In genomic region chr11:87284306-87284705, GRCh38 we compare ENCODE assay signal across 23 cellular contexts.
"Had no signal": no experiment of that assay in that cellular context is flagged by ENCODE, and none has a peak within 500 bp of the region (broad histone marks: within the 10 kb centered on the region; RNA-seq: fewer than 3 reads in every experiment).

No MANE protein-coding gene starts in this region.

- H3K4me1 Mint-ChIP-seq: activated B cell treated with CpG ODN at 0.5 μM for 24 hours; activated CD4-positive, alpha-beta T cell treated with anti-CD3 and anti-CD28 coated beads, Interleukin-2, amount 10 ng/mL, durations not matched to agents 7 days and 5 days; T-helper 17 cell had no signal

- FAIRE-seq: TTC549 had no signal

- DNase-seq: activated B cell treated with CpG ODN at 0.5 μM for 24 hours; activated CD4-positive, alpha-beta memory T cell treated with anti-CD3 and anti-CD28 coated beads for 36 hours; activated CD4-positive, alpha-beta T cell treated with anti-CD3 and anti-CD28 coated beads, Interleukin-2, amount 10 ng/mL, durations not matched to agents 7 days and 5 days; activated CD8-positive, alpha-beta memory T cell treated with anti-CD3 and anti-CD28 coated beads for 24 hours; activated effector memory CD4-positive, alpha-beta T cell treated with anti-CD3 and anti-CD28 coated beads, Interleukin-2, amount 50 U/mL, for 16 hours; activated naive CD4-positive, alpha-beta T cell treated with Interleukin-2 at 50 U/mL for 16 hours; activated T-cell treated with anti-CD3 and anti-CD28 coated beads, Interleukin-2, amount 50 U/mL, for 4 hours; MM.1S; NCI-H1105; NCI-H1436; NCI-H187; NCI-H2081; NCI-H446; NCI-H524; Peyer's patch; SHP77; T-helper 17 cell; T-helper 9 cell had no signal

- H3K4me3 ChIP-seq: Peyer's patch, SJSA1 had no signal

- H3K27me3 Mint-ChIP-seq: activated B cell treated with CpG ODN at 0.5 μM for 24 hours; activated CD4-positive, alpha-beta memory T cell treated with anti-CD3 and anti-CD28 coated beads for 36 hours; activated CD4-positive, alpha-beta T cell treated with anti-CD3 and anti-CD28 coated beads, Interleukin-2, amount 10 ng/mL, durations not matched to agents 7 days and 5 days; activated naive CD8-positive, alpha-beta T cell; central memory CD8-positive, alpha-beta T cell; T-helper 17 cell had no signal

- ATAC-seq: activated T-cell treated with anti-CD3 and anti-CD28 coated beads, Interleukin-2, amount 50 U/mL, for 4 hours; T-helper 17 cell had no signal

- H3K9me3 Mint-ChIP-seq: activated B cell treated with CpG ODN at 0.5 μM for 24 hours; activated CD4-positive, alpha-beta T cell treated with anti-CD3 and anti-CD28 coated beads, Interleukin-2, amount 10 ng/mL, durations not matched to agents 7 days and 5 days; activated T-cell treated with anti-CD3 and anti-CD28 coated beads, Interleukin-2, amount 50 U/mL, for 4 hours; central memory CD8-positive, alpha-beta T cell had no signal

- H3K9me3 ChIP-seq: Peyer's patch, SJSA1 had no signal

- H3K27ac ChIP-seq: Peyer's patch, RWPE1, SJSA1 had no signal

- H3K36me3 ChIP-seq: Peyer's patch, SJSA1 had no signal

- H3K4me3 Mint-ChIP-seq: activated B cell treated with CpG ODN at 0.5 μM for 24 hours; activated CD4-positive, alpha-beta memory T cell treated with anti-CD3 and anti-CD28 coated beads for 36 hours; activated CD4-positive, alpha-beta T cell treated with anti-CD3 and anti-CD28 coated beads, Interleukin-2, amount 10 ng/mL, durations not matched to agents 7 days and 5 days; activated naive CD8-positive, alpha-beta T cell; activated T-cell treated with anti-CD3 and anti-CD28 coated beads, Interleukin-2, amount 50 U/mL, for 4 hours; central memory CD8-positive, alpha-beta T cell; T-helper 17 cell had no signal

- H3K27ac Mint-ChIP-seq: activated B cell treated with CpG ODN at 0.5 μM for 24 hours; activated CD4-positive, alpha-beta memory T cell treated with anti-CD3 and anti-CD28 coated beads for 36 hours; activated CD4-positive, alpha-beta T cell treated with anti-CD3 and anti-CD28 coated beads, Interleukin-2, amount 10 ng/mL, durations not matched to agents 7 days and 5 days; activated naive CD8-positive, alpha-beta T cell; T-helper 17 cell had no signal
